In genomic region chr11:60841797-60842687, GRCh38 we compare ENCODE assay signal across 1 cellular context.
TF ChIP-seq lines count a peak whose summit lies in the region.

TSS of gene CCDC86 (plus strand) at chr11:60842113. CDS start at chr11:60842125, 12 bp downstream.

TF ChIP-seq in HepG2, 621 proteins besides CTCF, POLR2A, EP300 and RAD21 (continued from another document and continues in another):
- TF ChIP-seq PHF20 (CRISPR knock-in tag; IDR thresholded peaks at IDR 0.05) (peak; percentile 95), ELF3 (CRISPR knock-in tag; IDR thresholded peaks at IDR 0.05) (no peak), ZNF292 (CRISPR knock-in tag; IDR thresholded peaks at IDR 0.05; ENCODE audit: borderline replicate concordance, low read depth) (no peak), ZNF672 (CRISPR knock-in tag; IDR thresholded peaks at IDR 0.05) (no peak), ZNF180 (CRISPR knock-in tag; IDR thresholded peaks at IDR 0.05; ENCODE audit: borderline replicate concordance, low read depth) (no peak), SMAD1 (CRISPR knock-in tag; IDR thresholded peaks at IDR 0.05; ENCODE audit: borderline replicate concordance, low read depth) (0 out of 2 replicates have a peak, but pooled peaks have one; percentile 5), FOSL2 (CRISPR knock-in tag; IDR thresholded peaks at IDR 0.05) (peak; percentile 76), ZNF207 (IDR thresholded peaks at IDR 0.05; ENCODE audit: borderline replicate concordance) (no peak), EEA1 (CRISPR knock-in tag; IDR thresholded peaks at IDR 0.05; ENCODE audit: borderline replicate concordance) (no peak; the same call in 1 of the 2 replicates), ZNF570 (CRISPR knock-in tag; IDR thresholded peaks at IDR 0.05; ENCODE audit: borderline replicate concordance) (no peak), MIER3 (CRISPR knock-in tag; IDR thresholded peaks at IDR 0.05; ENCODE audit: borderline replicate concordance) (peak; percentile 97), ZBTB2 (CRISPR knock-in tag; IDR thresholded peaks at IDR 0.05; ENCODE audit: low read depth) (peak; percentile 53), XRCC5 (optimal IDR thresholded peaks at IDR 0.05; ENCODE audit: low read length) (no peak), ATM (IDR thresholded peaks at IDR 0.05; ENCODE audit: borderline replicate concordance) (no peak), ZFX (CRISPR knock-in tag; IDR thresholded peaks at IDR 0.05; ENCODE audit: low read depth) (peak; percentile 90), ZNF552 (CRISPR knock-in tag; IDR thresholded peaks at IDR 0.05; ENCODE audit: borderline replicate concordance) (peak; percentile 80; the same call in 1 of the 2 replicates), TCF7 (IDR thresholded peaks at IDR 0.05; ENCODE audit: low read depth) (no peak), ZNF598 (CRISPR knock-in tag; IDR thresholded peaks at IDR 0.05; ENCODE audit: borderline replicate concordance) (no peak; the same call in 1 of the 2 replicates), ZMYM2 (CRISPR knock-in tag; IDR thresholded peaks at IDR 0.05) (peak; percentile 23; the same call in 1 of the 2 replicates), ZBTB34 (CRISPR knock-in tag; IDR thresholded peaks at IDR 0.05) (no peak), ZFP90 (CRISPR knock-in tag; IDR thresholded peaks at IDR 0.05; ENCODE audit: borderline replicate concordance) (peak; percentile 81), ZSCAN25 (CRISPR knock-in tag; IDR thresholded peaks at IDR 0.05) (peak; percentile 97), SP5 (CRISPR knock-in tag; IDR thresholded peaks at IDR 0.05; ENCODE audit: borderline replicate concordance, low read depth) (peak; percentile 67; the same call in 1 of the 2 replicates), SNAI1 (CRISPR knock-in tag; IDR thresholded peaks at IDR 0.05; ENCODE audit: borderline replicate concordance) (no peak; the same call in 1 of the 2 replicates), HDAC6 (IDR thresholded peaks at IDR 0.05; ENCODE audit: low read depth, low read length) (no peak), U2AF2 (IDR thresholded peaks at IDR 0.05; ENCODE audit: low read depth, low read length) (no peak), ZNF337 (CRISPR knock-in tag; IDR thresholded peaks at IDR 0.05; ENCODE audit: borderline replicate concordance, low read depth) (0 out of 2 replicates have a peak, but pooled peaks have one; percentile 69), ZNF816 (CRISPR knock-in tag; IDR thresholded peaks at IDR 0.05; ENCODE audit: borderline replicate concordance) (no peak), RCOR2 (CRISPR knock-in tag; IDR thresholded peaks at IDR 0.05) (peak; percentile 57; the same call in 1 of the 2 replicates), ZNF251 (CRISPR knock-in tag; IDR thresholded peaks at IDR 0.05) (no peak), ZNF235 (CRISPR knock-in tag; IDR thresholded peaks at IDR 0.05; ENCODE audit: borderline replicate concordance) (peak; percentile 65; the same call in 1 of the 2 replicates), CBFB (CRISPR knock-in tag; IDR thresholded peaks at IDR 0.05) (peak; percentile 84), ZNF24 (IDR thresholded peaks at IDR 0.05) (no peak), JUND (CRISPR knock-in tag; IDR thresholded peaks at IDR 0.05) (0 out of 2 replicates have a peak, but pooled peaks have one; percentile 46), GMEB1 (CRISPR knock-in tag; IDR thresholded peaks at IDR 0.05; ENCODE audit: borderline replicate concordance) (peak; percentile 91), SNAPC4 (CRISPR knock-in tag; IDR thresholded peaks at IDR 0.05) (peak; percentile 42; the same call in 1 of the 2 replicates), SRSF4 (IDR thresholded peaks at IDR 0.05; ENCODE audit: low read depth, low read length, poor library complexity, severe bottlenecking) (no peak), CREBL2 (CRISPR knock-in tag; IDR thresholded peaks at IDR 0.05; ENCODE audit: borderline replicate concordance) (0 out of 2 replicates have a peak, but pooled peaks have one; percentile 62), ZBTB4 (CRISPR knock-in tag; IDR thresholded peaks at IDR 0.05; ENCODE audit: borderline replicate concordance) (peak; percentile 65; the same call in 1 of the 2 replicates), GABPB1 (CRISPR knock-in tag; IDR thresholded peaks at IDR 0.05) (peak; percentile 92), E2F5 (CRISPR knock-in tag; conservative IDR thresholded peaks at IDR 0.05) (no peak), ZBTB46 (CRISPR knock-in tag; IDR thresholded peaks at IDR 0.05; ENCODE audit: borderline replicate concordance) (no peak; the same call in 1 of the 2 replicates), ZNF383 (CRISPR knock-in tag; IDR thresholded peaks at IDR 0.05; ENCODE audit: borderline replicate concordance) (no peak), ZNF44 (CRISPR knock-in tag; IDR thresholded peaks at IDR 0.05) (no peak), ZNF225 (CRISPR knock-in tag; IDR thresholded peaks at IDR 0.05) (peak; percentile 55; the same call in 1 of the 2 replicates)
